Comparison of ENCODE assay signal across 20 cellular contexts in the genomic region with DNA sequence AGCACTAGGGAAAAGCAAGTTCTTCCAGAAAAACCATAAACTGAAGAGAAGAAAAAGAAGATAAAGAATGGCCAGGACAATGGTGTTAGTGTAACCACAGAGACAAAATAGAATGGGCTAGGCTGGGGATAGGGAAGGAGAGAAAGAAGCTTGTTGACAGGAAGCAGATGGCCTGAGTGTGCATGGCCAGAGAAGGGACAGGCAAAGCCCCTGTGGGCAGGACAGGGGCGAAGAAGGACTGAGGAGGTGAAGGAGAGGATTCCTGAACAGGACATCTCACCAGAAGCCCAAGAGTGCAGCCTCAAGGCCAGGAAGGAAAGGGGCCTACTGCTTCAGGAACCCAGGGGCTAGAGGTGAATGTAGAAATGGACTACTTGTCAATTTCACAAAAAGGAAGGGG. TPM values are rescaled to one million over a fixed set of nuclear protein-coding genes. Genes with fewer than 3 reads are reported as not detected.
"Had no signal": no experiment of that assay in that cellular context is flagged by ENCODE, and none has a peak within 500 bp of the region (broad histone marks: within the 10 kb centered on the region; RNA-seq: fewer than 3 reads in every experiment).

No MANE protein-coding gene starts in this region.

- H3K27ac Mint-ChIP-seq: activated CD4-positive, alpha-beta T cell treated with anti-CD3 and anti-CD28 coated beads, Interleukin-2, amount 10 ng/mL, durations not matched to agents 24 days and 14 days; activated T-cell treated with anti-CD3 and anti-CD28 coated beads, Interleukin-2, amount 50 U/mL, for 72 hours; T-helper 2 cell treated with Interferon-gamma antibody and Interleukin-4, amounts not matched to agents 5 μg/mL and 100 μg/mL, for 36 hours had no signal

- H3K9me3 Mint-ChIP-seq: activated CD4-positive, alpha-beta T cell treated with anti-CD3 and anti-CD28 coated beads, Interleukin-2, amount 10 ng/mL, durations not matched to agents 24 days and 14 days; activated T-cell treated with anti-CD3 and anti-CD28 coated beads, Interleukin-2, amount 50 U/mL, for 72 hours; T-helper 2 cell treated with Interferon-gamma antibody and Interleukin-4, amounts not matched to agents 5 μg/mL and 100 μg/mL, for 36 hours had no signal

- DNase-seq: activated CD4-positive, alpha-beta T cell treated with anti-CD3 and anti-CD28 coated beads, Interleukin-2, amount 10 ng/mL, durations not matched to agents 24 days and 14 days; activated CD4-positive, CD25-positive, alpha-beta regulatory T cell; activated CD8-positive, alpha-beta memory T cell treated with anti-CD3 and anti-CD28 coated beads, Interleukin-2, amount 50 U/mL, for 48 hours; activated naive CD4-positive, alpha-beta T cell; activated T-cell treated with anti-CD3 and anti-CD28 coated beads, Interleukin-2, amount 50 U/mL, for 72 hours; cerebellar nuclear complex; effector memory CD4-positive, alpha-beta T cell; heart left ventricle; left cardiac atrium; lower lobe of right lung; midbrain; retina; stimulated activated CD4-positive, alpha-beta T cell treated with anti-CD3 and anti-CD28 coated beads, Interleukin-12 subunit alpha, Interleukin-12 subunit beta, amount 100 ng/mL, for 4 hours; stimulated activated CD4-positive, alpha-beta T cell treated with anti-CD3 and anti-CD28 coated beads, Interleukin-2, amount 100 ng/mL, for 24 hours had no signal

- H3K27me3 Mint-ChIP-seq: activated CD4-positive, alpha-beta T cell treated with anti-CD3 and anti-CD28 coated beads, Interleukin-2, amount 10 ng/mL, durations not matched to agents 24 days and 14 days had no signal

- H3K4me3 Mint-ChIP-seq: activated CD4-positive, alpha-beta T cell treated with anti-CD3 and anti-CD28 coated beads, Interleukin-2, amount 10 ng/mL, durations not matched to agents 24 days and 14 days; activated T-cell treated with anti-CD3 and anti-CD28 coated beads, Interleukin-2, amount 50 U/mL, for 72 hours; T-helper 2 cell treated with Interferon-gamma antibody and Interleukin-4, amounts not matched to agents 5 μg/mL and 100 μg/mL, for 36 hours had no signal

RNA-seq across cellular contexts. Expression of a gene that starts 29.3 kb away (rescaled TPM):
- total RNA-seq: ascending aorta had no signal

RNA-seq across cellular contexts. Expression of a gene that starts 36.5 kb away (rescaled TPM):
- total RNA-seq: ascending aorta, breast epithelium, epithelial cell of proximal tubule, left cardiac atrium, lower lobe of right lung, pancreas, vagina had no signal
- polyA plus RNA-seq: heart left ventricle, pancreas had no signal
